In genomic region chr1:16213544-16213943, GRCh38 we compare ENCODE assay signal across 1 cellular context. TPM values are rescaled to one million over a fixed set of nuclear protein-coding genes. Genes with fewer than 3 reads are reported as not detected.
"Had no signal": no experiment of that assay in that cellular context is flagged by ENCODE, and none has a peak within 500 bp of the region (broad histone marks: within the 10 kb centered on the region; RNA-seq: fewer than 3 reads in every experiment).

No MANE protein-coding gene starts in this region.

RNA-seq across cellular contexts. Expression of gene EPHA2, which starts 57.7 kb away (rescaled TPM):
- polyA plus RNA-seq: immature natural killer cell had no signal
